In the genomic region with DNA sequence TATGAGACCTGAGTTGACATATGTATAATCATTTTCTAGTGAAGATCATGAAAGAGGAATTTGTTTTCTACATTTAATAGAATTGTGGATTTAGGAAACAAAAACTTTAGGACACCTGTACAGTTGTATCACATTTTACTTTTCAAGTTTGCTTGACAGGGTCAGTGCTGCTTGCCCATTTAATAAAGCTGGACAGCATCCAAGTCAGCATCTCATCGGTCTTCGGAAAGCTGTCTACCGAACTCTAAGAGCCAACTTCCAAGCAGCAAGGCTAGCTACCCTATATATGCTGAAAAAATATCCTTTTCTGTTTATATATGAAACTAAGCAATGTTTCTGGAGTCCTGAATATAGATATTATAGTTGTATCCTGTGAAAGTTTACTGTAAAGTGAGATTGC, we compare ENCODE assay signal across 15 cellular contexts. TPM values are rescaled to one million over a fixed set of nuclear protein-coding genes. Genes with fewer than 3 reads are reported as not detected.
DNase-seq lines count a peak whose midpoint lies in the region; ATAC-seq and TF ChIP-seq lines count a peak whose summit lies in the region.
"Had no signal": no experiment of that assay in that cellular context is flagged by ENCODE, and none has a peak within 500 bp of the region (broad histone marks: within the 10 kb centered on the region; RNA-seq: fewer than 3 reads in every experiment).

No MANE protein-coding gene starts in this region.

- DNase-seq in G401 (ENCODE audit: low spot score) = peak; percentile 59
- DNase-seq in cerebellar cortex (ENCODE audit: low spot score) = peak; percentile 52
- DNase-seq in dermis blood vessel endothelial cell = peak; percentile 31
- DNase-seq in HFFc6 = no peak
- DNase-seq: AML-193; Caco-2; Calu3; CD4-positive, alpha-beta T cell; CD8-positive, alpha-beta T cell; DMS79 treated with DMSO at 0.1 percent for 48 hours; GDM1 had no signal

- ATAC-seq in GM21529 (IDR thresholded peaks at IDR 0.05; ENCODE audit: unreplicated experiment) = no peak
- ATAC-seq: A549; CD8-positive, alpha-beta T cell; GM12878 had no signal

- no peaks in the 10 kb centered on the region; the same call in 1 of the 2 replicates for H3K27me3 Mint-ChIP-seq in HFFc6 (ENCODE audit: insufficient read depth)
- H3K27me3 Mint-ChIP-seq: B cell; CD4-positive, alpha-beta T cell had no signal

- peaks cover 14% of the 10 kb centered on the region for H3K36me3 Mint-ChIP-seq in HFFc6 (ENCODE audit: low read depth)

- no peak overlapping the region for H3K4me3 Mint-ChIP-seq in HFFc6
- H3K4me3 Mint-ChIP-seq: B cell; CD4-positive, alpha-beta T cell; CD8-positive, alpha-beta T cell had no signal

- H3K27ac Mint-ChIP-seq in HFFc6 = no peak overlapping the region
- H3K27ac Mint-ChIP-seq: B cell; CD4-positive, alpha-beta T cell; CD8-positive, alpha-beta T cell had no signal

- no peaks in the 10 kb centered on the region for H3K9me3 Mint-ChIP-seq in HFFc6
- H3K9me3 Mint-ChIP-seq: CD4-positive, alpha-beta T cell; CD8-positive, alpha-beta T cell had no signal

- in situ Hi-C loops in G401 (cut with HindIII; ENCODE audit: low sequenced_read_pairs) = no loop called here

- TF ChIP-seq CTCF in HFFc6 (IDR thresholded peaks at IDR 0.05) = no peak

- no peaks in the 10 kb centered on the region for H3K4me1 Mint-ChIP-seq in HFFc6 (ENCODE audit: low read depth)
- H3K4me1 Mint-ChIP-seq: B cell had no signal

RNA-seq across cellular contexts. Expression of a gene that starts 52.3 kb away (rescaled TPM):
- 32.2 and 50.3 TPM in 2 replicates for total RNA-seq in G401 (2014; rRNA removed; shearing (Covaris generic))
- 96.7 and 134 TPM in 2 replicates for total RNA-seq in dermis blood vessel endothelial cell
- 10 to 100 TPM; 61.8 to 69.0 (median 66.2) TPM for total RNA-seq in HFFc6 (2021; fragmentation: NEBNext Ultra II Directional; extraction: Animal tissue kit (Norgen Biotek cat#: 25700))

RNA-seq across cellular contexts. Expression of a gene that starts 52.6 kb away (rescaled TPM):
- total RNA-seq in G401 (2014; rRNA removed; shearing (Covaris generic)) = 3.8 and 3.9 TPM in 2 replicates
- 19.6 and 27.0 TPM in 2 replicates for total RNA-seq in dermis blood vessel endothelial cell
- total RNA-seq in HFFc6 (2021; fragmentation: NEBNext Ultra II Directional; extraction: Animal tissue kit (Norgen Biotek cat#: 25700)) = 1 to 10 TPM; 5.5 to 6.6 (median 6.0) TPM
